ENCODE assay signal across 17 cellular contexts in the genomic region with DNA sequence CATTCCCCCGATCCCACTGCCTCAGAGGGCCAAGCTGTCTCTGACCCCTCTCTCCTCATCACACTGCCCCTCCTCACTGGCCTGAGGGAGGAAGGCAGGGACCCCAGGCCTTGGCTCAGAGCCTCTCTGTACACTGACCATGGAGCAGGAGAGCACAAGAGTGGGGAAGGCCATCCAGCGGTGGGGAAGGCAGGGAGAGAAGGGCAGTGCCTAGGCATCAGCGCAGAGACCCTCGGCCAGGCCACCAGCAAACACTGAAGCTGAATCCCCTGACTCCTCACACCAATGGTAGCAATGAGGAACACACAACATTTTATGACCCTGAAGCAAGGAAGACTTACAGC. TPM values are rescaled to one million over a fixed set of nuclear protein-coding genes. Genes with fewer than 3 reads are reported as not detected.
A peak's percentile ranks its signal among the peaks of the same experiment; 100 is the strongest.
DNase-seq lines count a peak whose midpoint lies in the region; ATAC-seq and TF ChIP-seq lines count a peak whose summit lies in the region.
"Had no signal": no experiment of that assay in that cellular context is flagged by ENCODE, and none has a peak within 500 bp of the region (broad histone marks: within the 10 kb centered on the region; RNA-seq: fewer than 3 reads in every experiment).

No MANE protein-coding gene starts in this region.

- in situ Hi-C loops in G401 (cut with HindIII; ENCODE audit: low sequenced_read_pairs): no loop called here

- H3K18ac ChIP-seq in neuronal stem cell (ENCODE audit: low read length): no peak overlapping the region

- no peak for ATAC-seq in GM21619 (IDR thresholded peaks at IDR 0.05; ENCODE audit: unreplicated experiment)
- ATAC-seq: A549, GM12878, GM23338, HepG2 had no signal

- peak; percentile 2 for DNase-seq in iPS-NIHi11 (ENCODE audit: low spot score)
- no peak for DNase-seq in neuronal stem cell (ENCODE audit: low spot score)
- no peak for DNase-seq in MM.1S
- DNase-seq in activated CD4-positive, alpha-beta memory T cell treated with anti-CD3 and anti-CD28 coated beads, Interleukin-2, amount 10 ng/mL, durations not matched to agents 7 days and 5 days: no peak
- DNase-seq in G401 (ENCODE audit: low spot score): no peak
- DNase-seq: CD4-positive, alpha-beta memory T cell; DMS79 treated with DMSO at 0.1 percent for 48 hours; KBM-7 had no signal

- H2BK120ac ChIP-seq in neuronal stem cell (ENCODE audit: low read depth, low read length): no peak overlapping the region

- TF ChIP-seq CTCF in MM.1S (IDR thresholded peaks at IDR 0.05; ENCODE audit: low read length): no peak

- no peak overlapping the region for H2BK12ac ChIP-seq in neuronal stem cell (ENCODE audit: low read length)

- no peaks in the 10 kb centered on the region for H3K9me3 Mint-ChIP-seq in activated CD4-positive, alpha-beta memory T cell treated with anti-CD3 and anti-CD28 coated beads, Interleukin-2, amount 10 ng/mL, durations not matched to agents 7 days and 5 days
- H3K9me3 Mint-ChIP-seq: CD4-positive, alpha-beta memory T cell; IgD-negative memory B cell had no signal

- H3K14ac ChIP-seq in neuronal stem cell (ENCODE audit: low read length): no peak overlapping the region

- no peaks in the 10 kb centered on the region for H3K9me2 ChIP-seq in MM.1S (replicated peaks; ENCODE audit: insufficient read depth, low read length)

- H3K4me3 ChIP-seq in neuronal stem cell (ENCODE audit: low read length in 2 of 2) (no peak overlapping the region), MM.1S (ENCODE audit: low read length) (no peak overlapping the region)
- H3K4me3 ChIP-seq: A549, BLaER1, GM12878, GM23338 had no signal

- H3F3A ChIP-seq in MM.1S (ENCODE audit: insufficient read depth, low read length): no peaks in the 10 kb centered on the region

- H2AFZ ChIP-seq in neuronal stem cell (ENCODE audit: low read length): no peak overlapping the region
- H2AFZ ChIP-seq in MM.1S (ENCODE audit: low read length): no peak overlapping the region
- H2AFZ ChIP-seq: GM23338 had no signal

- no peak overlapping the region for H3K4ac ChIP-seq in neuronal stem cell (ENCODE audit: low read length)

- no peak overlapping the region for H3K4me2 ChIP-seq in neuronal stem cell (ENCODE audit: insufficient read depth, low read length, poor library complexity, severe bottlenecking)
- H3K4me2 ChIP-seq in MM.1S (ENCODE audit: low read depth, low read length): no peak overlapping the region
- H3K4me2 ChIP-seq: A549, BLaER1, GM23338 had no signal

- H3K79me2 ChIP-seq in MM.1S (ENCODE audit: low read length): no peaks in the 10 kb centered on the region

- H3K9me3 ChIP-seq in KOPT-K1 (ENCODE audit: insufficient read depth, low read length, poor library complexity, severe bottlenecking) (no peaks in the 10 kb centered on the region), neuronal stem cell (replicated peaks in 1 of 2; ENCODE audit: control insufficient read depth in 2 of 2, insufficient read depth in 1 of 2, low read depth in 1 of 2, low read length in 2 of 2) (no peaks in the 10 kb centered on the region), MM.1S (replicated peaks; ENCODE audit: insufficient read depth, low read length) (no peaks in the 10 kb centered on the region)
- H3K9me3 ChIP-seq: A549, BLaER1 had no signal

- H2BK5ac ChIP-seq in neuronal stem cell (ENCODE audit: low read length): no peak overlapping the region

- H3K27ac Mint-ChIP-seq in activated CD4-positive, alpha-beta memory T cell treated with anti-CD3 and anti-CD28 coated beads, Interleukin-2, amount 10 ng/mL, durations not matched to agents 7 days and 5 days: no peak overlapping the region
- H3K27ac Mint-ChIP-seq: CD4-positive, alpha-beta memory T cell; GM23338; IgD-negative memory B cell had no signal

- H4K91ac ChIP-seq in neuronal stem cell (ENCODE audit: low read depth, low read length, poor library complexity): no peak overlapping the region

- CTCF ChIA-PET in activated CD4-positive, alpha-beta memory T cell treated with anti-CD3 and anti-CD28 coated beads, Interleukin-2, amount 10 ng/mL, durations not matched to agents 7 days and 5 days (lab: Charles Lee): no interaction called here

- no peaks in the 10 kb centered on the region for H3K4me1 Mint-ChIP-seq in activated CD4-positive, alpha-beta memory T cell treated with anti-CD3 and anti-CD28 coated beads, Interleukin-2, amount 10 ng/mL, durations not matched to agents 7 days and 5 days
- H3K4me1 Mint-ChIP-seq: CD14-positive monocyte; CD4-positive, alpha-beta memory T cell; GM23338; IgD-negative memory B cell had no signal

- H3K23ac ChIP-seq in neuronal stem cell (ENCODE audit: low read depth, low read length, poor library complexity): peak overlapping the region; percentile 89

- H3K4me3 Mint-ChIP-seq in activated CD4-positive, alpha-beta memory T cell treated with anti-CD3 and anti-CD28 coated beads, Interleukin-2, amount 10 ng/mL, durations not matched to agents 7 days and 5 days: no peak overlapping the region
- H3K4me3 Mint-ChIP-seq: CD14-positive monocyte; CD4-positive, alpha-beta memory T cell; GM23338; IgD-negative memory B cell had no signal

- H3K79me1 ChIP-seq in neuronal stem cell (ENCODE audit: low read depth, low read length): no peaks in the 10 kb centered on the region

- H3K36me3 Mint-ChIP-seq in activated CD4-positive, alpha-beta memory T cell treated with anti-CD3 and anti-CD28 coated beads, Interleukin-2, amount 10 ng/mL, durations not matched to agents 7 days and 5 days (ENCODE audit: low read depth): no peaks in the 10 kb centered on the region
- H3K36me3 Mint-ChIP-seq: CD14-positive monocyte; CD4-positive, alpha-beta memory T cell had no signal

- POLR2A ChIA-PET in activated CD4-positive, alpha-beta memory T cell treated with anti-CD3 and anti-CD28 coated beads, Interleukin-2, amount 10 ng/mL, durations not matched to agents 7 days and 5 days (lab: Charles Lee): no interaction called here

- H3K36me3 ChIP-seq in KOPT-K1 (ENCODE audit: insufficient read depth, low read length): peaks cover 14% of the 10 kb centered on the region; the same call in 1 of the 2 replicates
- peaks cover 0 to 3% of the 10 kb centered on the region in 2 donors for H3K36me3 ChIP-seq in neuronal stem cell (replicated peaks in 1 of 2; ENCODE audit: control insufficient read depth in 2 of 2, insufficient read depth in 2 of 2, low read length in 2 of 2)
- H3K36me3 ChIP-seq in MM.1S (replicated peaks; ENCODE audit: insufficient read depth, low read length): no peaks in the 10 kb centered on the region
- H3K36me3 ChIP-seq: BLaER1 had no signal

- H3K27ac ChIP-seq in KOPT-K1 (ENCODE audit: low read depth, low read length, poor library complexity, severe bottlenecking) (peak overlapping the region; percentile 37), neuronal stem cell (replicated peaks; ENCODE audit: low read length) (no peak overlapping the region), MM.1S (ENCODE audit: low read length) (no peak overlapping the region)
- H3K27ac ChIP-seq: A549, BLaER1 had no signal

- H3K27me3 ChIP-seq in neuronal stem cell (ENCODE audit: control insufficient read depth in 3 of 3, insufficient read depth in 3 of 3, low read depth in 1 of 3, low read length in 3 of 3) (no peaks in the 10 kb centered on the region), MM.1S (replicated peaks; ENCODE audit: insufficient read depth, low read length) (no peaks in the 10 kb centered on the region; the same call in 1 of the 2 replicates)
- H3K27me3 ChIP-seq: BLaER1 had no signal

- WGBS in neuronal stem cell (ENCODE audit: extremely low coverage in 2 of 2, insufficient read length in 2 of 2, insufficient replicate concordance in 1 of 2), 2 donors: no CpG with 5 or more reads among the region's 4 CpGs

- no peak overlapping the region for H3K9ac ChIP-seq in neuronal stem cell (ENCODE audit: low read depth, low read length, poor library complexity)
- no peak overlapping the region for H3K9ac ChIP-seq in MM.1S (ENCODE audit: low read length)
- H3K9ac ChIP-seq: BLaER1 had no signal

- H3K27me3 Mint-ChIP-seq in activated CD4-positive, alpha-beta memory T cell treated with anti-CD3 and anti-CD28 coated beads, Interleukin-2, amount 10 ng/mL, durations not matched to agents 7 days and 5 days: no peaks in the 10 kb centered on the region

- no peaks in the 10 kb centered on the region for H4K20me1 ChIP-seq in MM.1S (ENCODE audit: insufficient read depth, low read length)
- H4K20me1 ChIP-seq: BLaER1 had no signal

- H2BK15ac ChIP-seq in neuronal stem cell (ENCODE audit: low read length): no peak overlapping the region

- no peak overlapping the region for H4K8ac ChIP-seq in neuronal stem cell (ENCODE audit: low read depth, low read length)

- H3K4me1 ChIP-seq in neuronal stem cell (ENCODE audit: control insufficient read depth in 2 of 2, insufficient read depth in 1 of 2, low read depth in 1 of 2, low read length in 2 of 2): no peaks in the 10 kb centered on the region
- no peaks in the 10 kb centered on the region for H3K4me1 ChIP-seq in MM.1S (ENCODE audit: low read length)
- H3K4me1 ChIP-seq: A549 had no signal

- no peak overlapping the region for H2AK5ac ChIP-seq in neuronal stem cell (ENCODE audit: low read depth, low read length)

RNA-seq across cellular contexts. Expression of a gene that starts 14.8 kb away (rescaled TPM):
- 0.24 TPM for polyA plus RNA-seq in neuronal stem cell (2013, experiment 1 of 2)
- polyA plus RNA-seq in neuronal stem cell (2013, experiment 2 of 2): 0.24 TPM
- not detected for total RNA-seq in activated CD4-positive, alpha-beta memory T cell treated with anti-CD3 and anti-CD28 coated beads, Interleukin-2, amount 10 ng/mL, durations not matched to agents 7 days and 5 days
- total RNA-seq in G401 (2014; rRNA removed; shearing (Covaris generic)): 7.6 and 12.8 TPM in 2 replicates
- total RNA-seq: CD4-positive, alpha-beta memory T cell had no signal
- polyA plus RNA-seq: CD14-positive monocyte; CD4-positive, alpha-beta memory T cell; IgD-negative memory B cell had no signal
